ENCODE assay signal across 2 cellular contexts in the genomic region with DNA sequence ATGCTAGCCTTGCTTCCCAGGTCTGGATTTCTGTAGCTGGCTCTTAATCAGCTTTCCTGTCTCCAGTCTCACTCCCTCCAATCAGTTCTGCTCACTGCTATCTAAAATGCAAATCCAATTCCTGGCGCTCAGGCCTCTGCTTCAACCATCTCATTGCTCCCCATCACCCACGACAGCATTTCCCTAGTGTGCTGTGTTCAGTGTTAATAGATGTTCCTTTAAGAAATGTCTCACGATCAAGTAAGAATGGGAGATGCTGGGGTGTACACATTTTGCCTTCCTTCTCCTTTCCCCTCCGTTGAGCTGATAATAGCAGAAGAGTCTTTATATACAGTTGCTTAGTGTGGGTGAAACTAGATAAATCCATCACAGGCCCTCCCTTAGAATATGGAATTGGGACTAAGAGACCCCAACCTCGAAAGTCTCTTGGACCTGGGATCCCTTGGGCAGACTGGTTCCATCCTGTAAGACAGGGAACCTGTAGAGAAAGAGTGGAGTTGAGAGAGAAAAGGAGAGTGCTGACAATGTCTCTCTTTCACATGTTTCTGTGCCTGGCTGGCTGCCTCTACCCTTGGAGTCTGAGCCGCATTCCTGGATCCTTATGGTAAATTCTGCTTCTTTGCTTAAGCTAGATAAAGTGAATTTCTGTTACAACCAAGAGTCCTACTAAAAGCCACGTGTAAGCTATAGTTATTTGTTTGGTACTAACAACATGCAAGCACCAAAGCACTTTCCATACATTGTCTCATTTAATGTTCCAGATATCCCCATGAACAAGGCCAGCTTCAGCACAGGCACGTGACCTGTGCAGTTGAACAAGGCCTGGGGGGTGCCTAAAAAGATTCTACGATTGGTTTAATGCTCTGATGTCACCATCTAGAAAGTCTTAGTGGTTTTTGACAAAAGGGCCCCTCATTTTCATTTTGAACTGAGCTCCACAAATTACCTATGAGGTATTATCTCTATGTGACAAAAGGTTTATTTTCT.
TF ChIP-seq lines count a peak whose summit lies in the region.

No MANE protein-coding gene starts in this region.

TF ChIP-seq in HCT116, 20 proteins besides CTCF, POLR2A, EP300 and RAD21:
- no peak for TF ChIP-seq EZH2 (IDR thresholded peaks at IDR 0.05)
- no peak for TF ChIP-seq FOSL1 (IDR thresholded peaks at IDR 0.05; ENCODE audit: low read depth)
- no peak for TF ChIP-seq EGR1 (IDR thresholded peaks at IDR 0.05; ENCODE audit: low read depth)
- no peak for TF ChIP-seq EZH2phosphoT487 (IDR thresholded peaks at IDR 0.05; ENCODE audit: borderline replicate concordance)
- no peak for TF ChIP-seq ZFX (IDR thresholded peaks at IDR 0.05)
- no peak for TF ChIP-seq CBX3 (IDR thresholded peaks at IDR 0.05; ENCODE audit: low read depth)
- no peak for TF ChIP-seq CEBPB (IDR thresholded peaks at IDR 0.05; ENCODE audit: low read depth)
- TF ChIP-seq JUND (IDR thresholded peaks at IDR 0.05) = no peak
- TF ChIP-seq SIN3A (IDR thresholded peaks at IDR 0.05; ENCODE audit: low read depth) = no peak
- TF ChIP-seq POLR2AphosphoS5 (IDR thresholded peaks at IDR 0.05; ENCODE audit: low read depth, low read length) = no peak
- TF ChIP-seq ZNF274 (IDR thresholded peaks at IDR 0.05; ENCODE audit: low read depth, low read length) = no peak
- TF ChIP-seq, protein P1, sequence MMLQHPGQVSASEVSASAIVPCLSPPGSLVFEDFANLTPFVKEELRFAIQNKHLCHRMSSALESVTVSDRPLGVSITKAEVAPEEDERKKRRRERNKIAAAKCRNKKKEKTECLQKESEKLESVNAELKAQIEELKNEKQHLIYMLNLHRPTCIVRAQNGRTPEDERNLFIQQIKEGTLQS (IDR thresholded peaks at IDR 0.05) = no peak
- TF ChIP-seq SRF (IDR thresholded peaks at IDR 0.05; ENCODE audit: low read depth) = no peak
- TF ChIP-seq, protein P2, sequence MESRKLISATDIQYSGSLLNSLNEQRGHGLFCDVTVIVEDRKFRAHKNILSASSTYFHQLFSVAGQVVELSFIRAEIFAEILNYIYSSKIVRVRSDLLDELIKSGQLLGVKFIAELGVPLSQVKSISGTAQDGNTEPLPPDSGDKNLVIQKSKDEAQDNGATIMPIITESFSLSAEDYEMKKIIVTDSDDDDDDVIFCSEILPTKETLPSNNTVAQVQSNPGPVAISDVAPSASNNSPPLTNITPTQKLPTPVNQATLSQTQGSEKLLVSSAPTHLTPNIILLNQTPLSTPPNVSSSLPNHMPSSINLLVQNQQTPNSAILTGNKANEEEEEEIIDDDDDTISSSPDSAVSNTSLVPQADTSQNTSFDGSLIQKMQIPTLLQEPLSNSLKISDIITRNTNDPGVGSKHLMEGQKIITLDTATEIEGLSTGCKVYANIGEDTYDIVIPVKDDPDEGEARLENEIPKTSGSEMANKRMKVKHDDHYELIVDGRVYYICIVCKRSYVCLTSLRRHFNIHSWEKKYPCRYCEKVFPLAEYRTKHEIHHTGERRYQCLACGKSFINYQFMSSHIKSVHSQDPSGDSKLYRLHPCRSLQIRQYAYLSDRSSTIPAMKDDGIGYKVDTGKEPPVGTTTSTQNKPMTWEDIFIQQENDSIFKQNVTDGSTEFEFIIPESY (IDR thresholded peaks at IDR 0.05; ENCODE audit: extremely low read depth, insufficient replicate concordance, low read length) = no peak
TF ChIP-seq in HCT116: peak in this region for 0.

TF ChIP-seq in WTC11, 78 proteins besides CTCF, POLR2A, EP300 and RAD21:
- peak; percentile 21; the same call in 1 of the 2 replicates for TF ChIP-seq GABPB1 (CRISPR knock-in tag; IDR thresholded peaks at IDR 0.05)
- TF ChIP-seq, protein P3, sequence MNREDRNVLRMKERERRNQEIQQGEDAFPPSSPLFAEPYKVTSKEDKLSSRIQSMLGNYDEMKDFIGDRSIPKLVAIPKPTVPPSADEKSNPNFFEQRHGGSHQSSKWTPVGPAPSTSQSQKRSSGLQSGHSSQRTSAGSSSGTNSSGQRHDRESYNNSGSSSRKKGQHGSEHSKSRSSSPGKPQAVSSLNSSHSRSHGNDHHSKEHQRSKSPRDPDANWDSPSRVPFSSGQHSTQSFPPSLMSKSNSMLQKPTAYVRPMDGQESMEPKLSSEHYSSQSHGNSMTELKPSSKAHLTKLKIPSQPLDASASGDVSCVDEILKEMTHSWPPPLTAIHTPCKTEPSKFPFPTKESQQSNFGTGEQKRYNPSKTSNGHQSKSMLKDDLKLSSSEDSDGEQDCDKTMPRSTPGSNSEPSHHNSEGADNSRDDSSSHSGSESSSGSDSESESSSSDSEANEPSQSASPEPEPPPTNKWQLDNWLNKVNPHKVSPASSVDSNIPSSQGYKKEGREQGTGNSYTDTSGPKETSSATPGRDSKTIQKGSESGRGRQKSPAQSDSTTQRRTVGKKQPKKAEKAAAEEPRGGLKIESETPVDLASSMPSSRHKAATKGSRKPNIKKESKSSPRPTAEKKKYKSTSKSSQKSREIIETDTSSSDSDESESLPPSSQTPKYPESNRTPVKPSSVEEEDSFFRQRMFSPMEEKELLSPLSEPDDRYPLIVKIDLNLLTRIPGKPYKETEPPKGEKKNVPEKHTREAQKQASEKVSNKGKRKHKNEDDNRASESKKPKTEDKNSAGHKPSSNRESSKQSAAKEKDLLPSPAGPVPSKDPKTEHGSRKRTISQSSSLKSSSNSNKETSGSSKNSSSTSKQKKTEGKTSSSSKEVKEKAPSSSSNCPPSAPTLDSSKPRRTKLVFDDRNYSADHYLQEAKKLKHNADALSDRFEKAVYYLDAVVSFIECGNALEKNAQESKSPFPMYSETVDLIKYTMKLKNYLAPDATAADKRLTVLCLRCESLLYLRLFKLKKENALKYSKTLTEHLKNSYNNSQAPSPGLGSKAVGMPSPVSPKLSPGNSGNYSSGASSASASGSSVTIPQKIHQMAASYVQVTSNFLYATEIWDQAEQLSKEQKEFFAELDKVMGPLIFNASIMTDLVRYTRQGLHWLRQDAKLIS (CRISPR knock-in tag; IDR thresholded peaks at IDR 0.05; ENCODE audit: borderline replicate concordance) = no peak
- TF ChIP-seq, protein P4, sequence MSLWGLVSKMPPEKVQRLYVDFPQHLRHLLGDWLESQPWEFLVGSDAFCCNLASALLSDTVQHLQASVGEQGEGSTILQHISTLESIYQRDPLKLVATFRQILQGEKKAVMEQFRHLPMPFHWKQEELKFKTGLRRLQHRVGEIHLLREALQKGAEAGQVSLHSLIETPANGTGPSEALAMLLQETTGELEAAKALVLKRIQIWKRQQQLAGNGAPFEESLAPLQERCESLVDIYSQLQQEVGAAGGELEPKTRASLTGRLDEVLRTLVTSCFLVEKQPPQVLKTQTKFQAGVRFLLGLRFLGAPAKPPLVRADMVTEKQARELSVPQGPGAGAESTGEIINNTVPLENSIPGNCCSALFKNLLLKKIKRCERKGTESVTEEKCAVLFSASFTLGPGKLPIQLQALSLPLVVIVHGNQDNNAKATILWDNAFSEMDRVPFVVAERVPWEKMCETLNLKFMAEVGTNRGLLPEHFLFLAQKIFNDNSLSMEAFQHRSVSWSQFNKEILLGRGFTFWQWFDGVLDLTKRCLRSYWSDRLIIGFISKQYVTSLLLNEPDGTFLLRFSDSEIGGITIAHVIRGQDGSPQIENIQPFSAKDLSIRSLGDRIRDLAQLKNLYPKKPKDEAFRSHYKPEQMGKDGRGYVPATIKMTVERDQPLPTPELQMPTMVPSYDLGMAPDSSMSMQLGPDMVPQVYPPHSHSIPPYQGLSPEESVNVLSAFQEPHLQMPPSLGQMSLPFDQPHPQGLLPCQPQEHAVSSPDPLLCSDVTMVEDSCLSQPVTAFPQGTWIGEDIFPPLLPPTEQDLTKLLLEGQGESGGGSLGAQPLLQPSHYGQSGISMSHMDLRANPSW (CRISPR knock-in tag; conservative IDR thresholded peaks at IDR 0.05; ENCODE audit: low read depth) = no peak
- TF ChIP-seq, protein P1 (CRISPR knock-in tag; conservative IDR thresholded peaks at IDR 0.05) = no peak
